Comparison of ENCODE assay signal across 25 cellular contexts in the genomic region with DNA sequence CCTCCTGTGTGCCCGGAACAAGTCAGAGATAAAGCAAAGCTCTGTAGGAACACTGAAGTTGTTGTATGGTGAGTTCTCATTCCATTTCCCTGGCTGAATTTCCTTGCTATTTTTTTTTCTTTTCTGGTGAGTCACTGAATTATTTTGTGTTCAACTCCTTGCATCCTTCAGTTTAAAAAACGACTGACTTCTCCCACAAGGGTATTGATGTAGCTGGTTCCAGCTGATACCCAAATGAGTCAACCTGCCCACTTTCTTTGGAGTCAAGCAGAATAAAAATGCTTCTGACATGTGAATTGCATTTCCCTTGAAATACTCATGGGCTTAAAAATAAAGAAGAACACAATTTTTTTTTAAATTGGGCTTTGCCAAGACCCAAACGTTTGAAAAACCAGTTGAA.
"Had no signal": no experiment of that assay in that cellular context is flagged by ENCODE, and none has a peak within 500 bp of the region (broad histone marks: within the 10 kb centered on the region; RNA-seq: fewer than 3 reads in every experiment).

No MANE protein-coding gene starts in this region.

- H3K36me3 ChIP-seq: esophagus squamous epithelium, lower lobe of right lung, ovary, sigmoid colon, stomach, thoracic aorta, tibial nerve, upper lobe of left lung had no signal

- H3K9me3 ChIP-seq: lower lobe of right lung, ovary, psoas muscle had no signal

- DNase-seq: cortex of kidney; effector memory CD8-positive, alpha-beta T cell; erythroblast; esophagus squamous epithelium; foreskin melanocyte; glutamatergic neuron; hypothalamus; immature natural killer cell; left ventricle myocardium superior; lower lobe of right lung; nephron progenitor cell; ovary; psoas muscle; right cardiac atrium; stimulated activated CD4-positive, alpha-beta T cell treated with anti-CD3 and anti-CD28 coated beads, Interleukin-2, amount 100 ng/mL, for 24 hours; stimulated activated CD4-positive, alpha-beta T cell treated with anti-CD3 and anti-CD28 coated beads, Interleukin-4, amount 100 ng/mL, for 24 hours; stimulated activated naive CD4-positive, alpha-beta T cell treated with Interleukin-2 at 50 U/mL for 16 hours; stomach; substantia nigra; upper lobe of left lung had no signal

- H3K27me3 ChIP-seq: esophagus squamous epithelium, ovary, sigmoid colon, stomach, tibial nerve, upper lobe of left lung had no signal

- ATAC-seq: effector memory CD8-positive, alpha-beta T cell; left ventricle myocardium superior; lower lobe of right lung; naive thymus-derived CD8-positive, alpha-beta T cell; psoas muscle; right cardiac atrium; stimulated activated effector memory CD8-positive, alpha-beta T cell treated with anti-CD3 and anti-CD28 coated beads, Interleukin-12 subunit alpha, Interleukin-12 subunit beta, amount 100 ng/mL, for 72 hours had no signal

- H3K4me1 ChIP-seq: esophagus squamous epithelium, lower lobe of right lung, psoas muscle, sigmoid colon, stomach, upper lobe of left lung had no signal

- H3K4me3 ChIP-seq: esophagus squamous epithelium, lower lobe of right lung, ovary, psoas muscle, sigmoid colon, stomach, thoracic aorta, tibial nerve, upper lobe of left lung had no signal

- H3K27ac ChIP-seq: esophagus squamous epithelium, lower lobe of right lung, ovary, psoas muscle, sigmoid colon, stomach, thoracic aorta, tibial nerve, upper lobe of left lung had no signal
